In genomic region chr20:56409521-56409920, GRCh38 we compare ENCODE assay signal across 18 cellular contexts. TPM values are rescaled to one million over a fixed set of nuclear protein-coding genes. Genes with fewer than 3 reads are reported as not detected.
A peak's percentile ranks its signal among the peaks of the same experiment; 100 is the strongest.
DNase-seq lines count a peak whose midpoint lies in the region; ATAC-seq and TF ChIP-seq lines count a peak whose summit lies in the region.
"Had no signal": no experiment of that assay in that cellular context is flagged by ENCODE, and none has a peak within 500 bp of the region (broad histone marks: within the 10 kb centered on the region; RNA-seq: fewer than 3 reads in every experiment).

No MANE protein-coding gene starts in this region.

- H3K27me3 ChIP-seq in adipocyte (replicated peaks; ENCODE audit: control insufficient read depth, insufficient read depth, low read length) (no peaks in the 10 kb centered on the region), right cardiac atrium (ENCODE audit: control insufficient read depth, insufficient read depth) (no peaks in the 10 kb centered on the region), upper lobe of left lung (no peaks in the 10 kb centered on the region), mammary epithelial cell (ENCODE audit: insufficient read depth, low read length) (no peaks in the 10 kb centered on the region), uterus (no peaks in the 10 kb centered on the region)
- H3K27me3 ChIP-seq: breast epithelium, Peyer's patch had no signal

- H3K4me2 ChIP-seq in mammary epithelial cell (ENCODE audit: insufficient read depth, low read depth, low read length) = no peak overlapping the region
- H3K4me2 ChIP-seq: smooth muscle cell had no signal

- peak in 1 of 4 donors; percentile 61 for TF ChIP-seq EP300 in upper lobe of left lung (IDR thresholded peaks at IDR 0.05)

- in situ Hi-C loops in mammary epithelial cell (cut with MboI; ENCODE audit: low sequenced_read_pairs in 2 of 2) = no loop called here

- H3K4me1 ChIP-seq in adipocyte (ENCODE audit: control insufficient read depth, insufficient read depth, low read length) (peaks cover 20% of the 10 kb centered on the region), right cardiac atrium (ENCODE audit: control insufficient read depth, insufficient read depth, low read length) (no peaks in the 10 kb centered on the region), upper lobe of left lung (peaks cover 10 to 23% (median 14%) of the 10 kb centered on the region in 4 donors), mammary epithelial cell (ENCODE audit: insufficient read depth, low read length) (no peaks in the 10 kb centered on the region), uterus (no peaks in the 10 kb centered on the region)
- H3K4me1 ChIP-seq: breast epithelium had no signal

- WGBS in right cardiac atrium = 60% methylated on average over 5 of the region's 5 CpGs
- 66 to 72% methylated on average over 5 of the region's 5 CpGs for WGBS in upper lobe of left lung, 2 donors
- 97% methylated on average over 4 of the region's 5 CpGs for WGBS in mammary epithelial cell (ENCODE audit: low coverage, missing lambda C conversion rate)

- H3K79me2 ChIP-seq in mammary epithelial cell (ENCODE audit: insufficient read depth, low read length) = peaks cover 6% of the 10 kb centered on the region

- no peak overlapping the region for H3K4me3 ChIP-seq in adipocyte (ENCODE audit: low read length)
- no peak overlapping the region for H3K4me3 ChIP-seq in right cardiac atrium (ENCODE audit: low read length)
- no peak overlapping the region for H3K4me3 ChIP-seq in upper lobe of left lung
- no peak overlapping the region for H3K4me3 ChIP-seq in mammary epithelial cell (replicated peaks in 1 of 3; ENCODE audit: insufficient read depth in 1 of 3, low read depth in 2 of 3, low read length in 3 of 3)
- H3K4me3 ChIP-seq in uterus = no peak overlapping the region
- H3K4me3 ChIP-seq: breast epithelium, Peyer's patch, smooth muscle cell had no signal

- peak; percentile 36 to 81 for ATAC-seq in right cardiac atrium
- peak in 1 of 2 donors; percentile 63 for ATAC-seq in upper lobe of left lung (ENCODE audit: low FRiP score in 2 of 2)
- ATAC-seq in esophagus mucosa = no peak

- no peak overlapping the region for H3K9ac ChIP-seq in adipocyte (ENCODE audit: low read length)
- no peak overlapping the region for H3K9ac ChIP-seq in mammary epithelial cell (ENCODE audit: insufficient read depth, low read length)

- no peak overlapping the region for H3K27ac ChIP-seq in right cardiac atrium (ENCODE audit: low read length)
- peak overlapping the region; percentile 54 to 89 (median 66) for H3K27ac ChIP-seq in upper lobe of left lung
- no peak overlapping the region for H3K27ac ChIP-seq in mammary epithelial cell (ENCODE audit: insufficient read depth, low read depth, low read length)
- H3K27ac ChIP-seq in uterus = no peak overlapping the region
- H3K27ac ChIP-seq: breast epithelium, Peyer's patch had no signal

- no TSS peak for BruUV-seq in mammary epithelial cell (replicated peaks; lab: Mats Ljungman, UMichigan)

- H3K27me3 Mint-ChIP-seq in activated T-cell treated with anti-CD3 and anti-CD28 coated beads, Interleukin-2, amount 50 U/mL, for 24 hours = no peaks in the 10 kb centered on the region

- DNase-seq in activated T-cell treated with anti-CD3 and anti-CD28 coated beads, Interleukin-2, amount 50 U/mL, for 24 hours = no peak
- no peak for DNase-seq in activated T-cell treated with anti-CD3 and anti-CD28 coated beads, Interleukin-2, amount 50 U/mL, for 48 hours
- peak; percentile 20 for DNase-seq in adipocyte (ENCODE audit: low read depth)
- no peak for DNase-seq in right cardiac atrium
- no peak for DNase-seq in upper lobe of left lung
- no peak for DNase-seq in mammary epithelial cell
- DNase-seq in uterus = no peak
- DNase-seq: activated CD4-positive, alpha-beta T cell treated with anti-CD3 and anti-CD28 coated beads, Interleukin-2, amount 50 U/mL, for 4 hours; left cardiac atrium; MM.1S; NCI-H345; Peyer's patch; substantia nigra had no signal

- TF ChIP-seq POLR2A in upper lobe of left lung (IDR thresholded peaks at IDR 0.05) = no peak
- TF ChIP-seq POLR2A in uterus (IDR thresholded peaks at IDR 0.05) = no peak

- TF ChIP-seq CTCF in upper lobe of left lung (IDR thresholded peaks at IDR 0.05) = no peak
- no peak for TF ChIP-seq CTCF in mammary epithelial cell (conservative IDR thresholded peaks at IDR 0.05 in 1 of 2, IDR thresholded peaks at IDR 0.05 in 1 of 2; ENCODE audit: extremely low read depth in 1 of 2, insufficient read depth in 1 of 2, low read depth in 1 of 2, low read length in 2 of 2)
- no peak for TF ChIP-seq CTCF in uterus (IDR thresholded peaks at IDR 0.05)

- peak overlapping the region; percentile 7 for H3K27ac Mint-ChIP-seq in activated T-cell treated with anti-CD3 and anti-CD28 coated beads, Interleukin-2, amount 50 U/mL, for 24 hours
- H3K27ac Mint-ChIP-seq: T-helper 1 cell treated with Interleukin-12 subunit alpha and Interleukin-12 subunit beta and Interleukin-4 antibody, amounts not matched to agents 30 μg/mL and 1 μg/mL, for 36 hours had no signal

- no peak overlapping the region for H3K4me3 Mint-ChIP-seq in activated T-cell treated with anti-CD3 and anti-CD28 coated beads, Interleukin-2, amount 50 U/mL, for 24 hours
- H3K4me3 Mint-ChIP-seq: T-helper 1 cell treated with Interleukin-12 subunit alpha and Interleukin-12 subunit beta and Interleukin-4 antibody, amounts not matched to agents 30 μg/mL and 1 μg/mL, for 36 hours had no signal

- H3K36me3 ChIP-seq in adipocyte (ENCODE audit: control insufficient read depth, insufficient read depth, low read length, severe bottlenecking) (peaks cover 27% of the 10 kb centered on the region), upper lobe of left lung (peaks cover 13 to 35% (median 20%) of the 10 kb centered on the region in 4 donors), mammary epithelial cell (ENCODE audit: insufficient read depth, low read length) (peaks cover 12% of the 10 kb centered on the region), uterus (no peaks in the 10 kb centered on the region)
- H3K36me3 ChIP-seq: breast epithelium had no signal

- intact Hi-C loops in right cardiac atrium (cut with DNase I) = loop anchor here in 1 of 4 donors (10.0 kb wide), 1 partner anchor 55 kb away; the partner anchor contains the start of gene RTF2
- intact Hi-C loops in mammary epithelial cell (cut with micrococcal nuclease) = loop anchor here (10.0 kb wide), 2 partner anchors 85 to 635 kb away; no protein-coding TSS in a partner anchor
- intact Hi-C loops in uterus (cut with DNase I; ENCODE audit: low total_unique reads) = loop anchor here (10.0 kb wide), 1 partner anchor 55 kb away; the partner anchor contains the start of gene RTF2

- no peaks in the 10 kb centered on the region for H3K9me3 ChIP-seq in adipocyte (ENCODE audit: control insufficient read depth, low read length)
- no peaks in the 10 kb centered on the region for H3K9me3 ChIP-seq in right cardiac atrium (ENCODE audit: control insufficient read depth, low read length)
- no peaks in the 10 kb centered on the region for H3K9me3 ChIP-seq in upper lobe of left lung
- no peaks in the 10 kb centered on the region for H3K9me3 ChIP-seq in mammary epithelial cell (replicated peaks; ENCODE audit: insufficient read depth, low read length)
- no peaks in the 10 kb centered on the region for H3K9me3 ChIP-seq in uterus
- H3K9me3 ChIP-seq: breast epithelium, Peyer's patch had no signal

- dilution Hi-C loops in mammary epithelial cell (cut with HindIII; ENCODE audit: low sequenced_read_pairs) = no loop called here

- no peak overlapping the region for H2AFZ ChIP-seq in mammary epithelial cell (ENCODE audit: low read depth, low read length)

- CTCF ChIA-PET in mammary epithelial cell (lab: Charles Lee; ENCODE audit: low non-redundant PET) = no interaction called here

- no peaks in the 10 kb centered on the region for H3K9me3 Mint-ChIP-seq in activated T-cell treated with anti-CD3 and anti-CD28 coated beads, Interleukin-2, amount 50 U/mL, for 24 hours

- H3K4me1 Mint-ChIP-seq in activated T-cell treated with anti-CD3 and anti-CD28 coated beads, Interleukin-2, amount 50 U/mL, for 24 hours (ENCODE audit: low read depth) = peaks cover 51% of the 10 kb centered on the region

- H4K20me1 ChIP-seq in mammary epithelial cell (ENCODE audit: insufficient read depth, low read length) = no peaks in the 10 kb centered on the region

- H3K36me3 Mint-ChIP-seq in activated T-cell treated with anti-CD3 and anti-CD28 coated beads, Interleukin-2, amount 50 U/mL, for 24 hours (ENCODE audit: low read depth) = peaks cover 80% of the 10 kb centered on the region

RNA-seq across cellular contexts. Expression of gene CASS4, which starts 2.5 kb away (rescaled TPM):
- total RNA-seq in right cardiac atrium (under 1 TPM; 0.51 to 0.79 (median 0.64) TPM), upper lobe of left lung (10 to 100 TPM; 13.4 to 31.4 (median 19.5) TPM), esophagus mucosa (0.28 TPM), mammary epithelial cell (under 1 TPM in 1 of 2 donors, not detected in 1; under 0.01 TPM), uterus (1 to 10 TPM in 2 of 4 donors, under 1 TPM in 2; 0.62 to 9.1 (median 3.7) TPM)
- polyA plus RNA-seq in right cardiac atrium (0.34 TPM), mammary epithelial cell (not detected)
- not detected for polyA minus RNA-seq in mammary epithelial cell
- total RNA-seq: A172 had no signal

RNA-seq across cellular contexts. Expression of gene CSTF1, which starts 17.1 kb away (rescaled TPM):
- total RNA-seq in right cardiac atrium (10 to 100 TPM; 19.1 to 23.2 (median 19.8) TPM), upper lobe of left lung (10 to 100 TPM in 5 of 6 donors, 1 to 10 TPM in 1; 3.3 to 30.5 (median 22.5) TPM), esophagus mucosa (18.5 TPM), mammary epithelial cell (10 to 100 TPM; 33.4 to 35.0 TPM), uterus (10 to 100 TPM; 20.9 to 44.0 (median 29.9) TPM)
- polyA plus RNA-seq in right cardiac atrium (8.8 TPM), mammary epithelial cell (47.6 TPM)
- polyA minus RNA-seq in mammary epithelial cell = 170 TPM

RNA-seq across cellular contexts. Expression of gene AURKA, which starts 17.5 kb away (rescaled TPM):
- total RNA-seq in right cardiac atrium = 10 to 100 TPM in 1 of 4 donors, 1 to 10 TPM in 3; 4.8 to 10.8 (median 8.5) TPM
- polyA plus RNA-seq in right cardiac atrium = 5.9 TPM
- total RNA-seq in upper lobe of left lung = 1 to 10 TPM in 4 of 6 donors, under 1 TPM in 1, not detected in 1; 0.44 to 3.9 (median 3.3) TPM
- 14.5 TPM for total RNA-seq in esophagus mucosa
- total RNA-seq in mammary epithelial cell = 10 to 100 TPM in 1 of 2 donors, 1 to 10 TPM in 1; 6.0 to 44.3 TPM
- polyA plus RNA-seq in mammary epithelial cell = 59.3 TPM
- 44.4 TPM for polyA minus RNA-seq in mammary epithelial cell
- 10 to 100 TPM in 1 of 4 donors, 1 to 10 TPM in 2, not detected in 1; 1.9 to 17.4 (median 9.7) TPM for total RNA-seq in uterus

RNA-seq across cellular contexts. Expression of gene FAM210B, which starts 50.7 kb away (rescaled TPM):
- total RNA-seq in right cardiac atrium = 10 to 100 TPM; 33.0 to 37.9 (median 35.2) TPM
- 29.4 TPM for polyA plus RNA-seq in right cardiac atrium
- total RNA-seq in upper lobe of left lung = 10 to 100 TPM; 15.0 to 41.2 (median 31.6) TPM
- 24.7 TPM for total RNA-seq in esophagus mucosa
- 100 to 1,000 TPM in 1 of 2 donors, 10 to 100 TPM in 1; 51.6 to 125 TPM for total RNA-seq in mammary epithelial cell
- polyA plus RNA-seq in mammary epithelial cell = 35.3 TPM
- polyA minus RNA-seq in mammary epithelial cell = 8.9 TPM
- 10 to 100 TPM; 28.2 to 46.5 (median 37.4) TPM for total RNA-seq in uterus

RNA-seq across cellular contexts. Expression of gene RTF2, which starts 58.9 kb away (rescaled TPM):
- total RNA-seq in right cardiac atrium = 10 to 100 TPM; 73.4 to 80.4 (median 79.5) TPM
- 74.3 TPM for polyA plus RNA-seq in right cardiac atrium
- 10 to 100 TPM; 35.6 to 87.8 (median 63.5) TPM for total RNA-seq in upper lobe of left lung
- 51.0 TPM for total RNA-seq in esophagus mucosa
- total RNA-seq in mammary epithelial cell = 10 to 100 TPM; 46.2 to 66.2 TPM
- polyA plus RNA-seq in mammary epithelial cell = 57.0 TPM
- 29.8 TPM for polyA minus RNA-seq in mammary epithelial cell
- total RNA-seq in uterus = 10 to 100 TPM; 27.4 to 86.6 (median 69.6) TPM

Comparison
In these comparisons a context has a peak if more than half of its experiments do, and no peak if none do; other contexts are left out.
1. H3K27ac ChIP-seq: peak in upper lobe of left lung (4 of 4); none in right cardiac atrium (single experiment), mammary epithelial cell (single experiment) and uterus (0 of 2).